In the genomic region with DNA sequence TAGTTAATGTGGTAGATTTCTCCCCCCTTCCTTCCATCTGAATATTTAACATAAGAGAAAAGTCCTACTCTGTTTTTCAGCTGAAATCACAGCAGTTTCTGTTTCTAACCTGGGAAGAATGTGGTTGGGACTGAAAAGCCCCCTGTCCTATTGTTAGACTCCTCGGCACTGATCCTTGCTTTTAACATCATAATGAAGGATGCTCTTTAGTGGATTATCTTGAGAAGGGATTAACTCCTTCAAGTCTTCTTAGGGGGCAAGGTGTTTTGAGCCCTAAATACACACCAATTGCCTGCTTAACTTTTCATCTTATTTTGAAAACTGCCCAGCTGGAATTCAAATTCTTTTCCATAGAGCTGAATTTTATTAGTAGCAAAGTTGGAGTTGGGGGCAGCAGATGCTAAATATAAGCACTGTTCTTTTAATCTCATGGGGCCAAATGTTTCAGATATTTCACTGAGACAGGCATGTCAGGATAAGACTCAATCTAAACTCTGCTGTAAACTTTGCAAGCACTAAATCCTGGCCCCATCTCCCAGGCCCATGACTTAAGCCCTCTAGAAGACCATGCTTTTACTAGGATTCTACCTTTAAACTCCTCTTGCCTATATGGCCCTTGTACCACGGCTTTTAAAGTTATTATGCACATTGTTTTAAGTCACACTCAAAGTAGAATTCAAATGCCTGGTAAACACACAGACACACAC, we compare ENCODE assay signal across 26 cellular contexts.
A peak's percentile ranks its signal among the peaks of the same experiment; 100 is the strongest.
DNase-seq lines count a peak whose midpoint lies in the region; ATAC-seq and TF ChIP-seq lines count a peak whose summit lies in the region.
"Had no signal": no experiment of that assay in that cellular context is flagged by ENCODE, and none has a peak within 500 bp of the region (broad histone marks: within the 10 kb centered on the region; RNA-seq: fewer than 3 reads in every experiment).

No MANE protein-coding gene starts in this region.

- H3K79me2 ChIP-seq in hepatocyte: no peaks in the 10 kb centered on the region

- H3K9me2 ChIP-seq in hepatocyte (replicated peaks; ENCODE audit: insufficient read depth): no peaks in the 10 kb centered on the region

- peak overlapping the region; percentile 12 for H3K4me2 ChIP-seq in hepatocyte

- intact Hi-C loops in upper lobe of right lung (cut with DNase I): no loop called here

- H3K4me3 ChIP-seq in H7 (ENCODE audit: insufficient read depth, low read depth, low read length): no peak overlapping the region
- no peak overlapping the region for H3K4me3 ChIP-seq in hepatocyte
- H3K4me3 ChIP-seq in neuron (ENCODE audit: low read length): no peak overlapping the region
- no peak overlapping the region for H3K4me3 ChIP-seq in upper lobe of right lung
- H3K4me3 ChIP-seq: testis had no signal

- H3K27me3 ChIP-seq in H7 (ENCODE audit: control insufficient read depth, insufficient read depth, low read length) (peaks cover 78% of the 10 kb centered on the region), hepatocyte (no peaks in the 10 kb centered on the region), neuron (ENCODE audit: insufficient read depth, low read length) (no peaks in the 10 kb centered on the region), upper lobe of right lung (no peaks in the 10 kb centered on the region)
- H3K27me3 ChIP-seq: testis had no signal

- peak overlapping the region; percentile 14 for H2AFZ ChIP-seq in hepatocyte
- peak overlapping the region; percentile 93 for H2AFZ ChIP-seq in neuron (ENCODE audit: low read depth, low read length)

- H3K36me3 ChIP-seq in H7 (replicated peaks; ENCODE audit: control insufficient read depth, insufficient read depth, low read length) (no peaks in the 10 kb centered on the region), hepatocyte (replicated peaks; ENCODE audit: insufficient read depth, low read depth) (no peaks in the 10 kb centered on the region), neuron (ENCODE audit: insufficient read depth, low read length) (no peaks in the 10 kb centered on the region), upper lobe of right lung (no peaks in the 10 kb centered on the region)

- TF ChIP-seq CTCF in hepatocyte (IDR thresholded peaks at IDR 0.05; ENCODE audit: poor library complexity): no peak
- TF ChIP-seq CTCF in upper lobe of right lung (IDR thresholded peaks at IDR 0.05): no peak

- peaks cover 8% of the 10 kb centered on the region for H3K4me1 ChIP-seq in hepatocyte (ENCODE audit: insufficient read depth)
- peaks cover 36% of the 10 kb centered on the region for H3K4me1 ChIP-seq in neuron (ENCODE audit: insufficient read depth, low read length)
- no peaks in the 10 kb centered on the region for H3K4me1 ChIP-seq in upper lobe of right lung
- H3K4me1 ChIP-seq: testis had no signal

- H3K9me3 ChIP-seq in hepatocyte (ENCODE audit: low read depth): no peaks in the 10 kb centered on the region
- peaks cover 3% of the 10 kb centered on the region for H3K9me3 ChIP-seq in neuron (ENCODE audit: low read length)
- no peaks in the 10 kb centered on the region for H3K9me3 ChIP-seq in upper lobe of right lung
- H3K9me3 ChIP-seq: testis had no signal

- no peak for ATAC-seq in upper lobe of right lung

- H3K27ac ChIP-seq in hepatocyte: no peak overlapping the region
- no peak overlapping the region for H3K27ac ChIP-seq in upper lobe of right lung
- H3K27ac ChIP-seq: testis had no signal

- DNase-seq in H7 (peak; percentile 67), NCI-H82 treated with DMSO at 0.1 percent for 48 hours (lab: John Stamatoyannopoulos, UW; ENCODE audit: unreplicated experiment) (peak; percentile 94), hepatocyte (ENCODE audit: low spot score) (no peak), islet precursor cell (no peak), T-helper 2 cell (no peak), upper lobe of right lung (no peak), pons (ENCODE audit: low spot score) (no peak)
- DNase-seq: activated CD4-positive, alpha-beta memory T cell treated with anti-CD3 and anti-CD28 coated beads for 36 hours; activated naive CD4-positive, alpha-beta T cell; activated T-cell treated with anti-CD3 and anti-CD28 coated beads, Interleukin-2, amount 50 U/mL, for 1 hour; anterior cingulate cortex; CD4-positive, alpha-beta T cell; central memory CD4-positive, alpha-beta T cell; DMS153; effector CD4-positive, alpha-beta T cell; GF-D8; head of caudate nucleus; Kasumi-1; kidney glomerular epithelial cell; NCI-H1092; NCI-H2081; NCI-H510A; retina; T-helper 1 cell; testis had no signal

- no peaks in the 10 kb centered on the region for H4K20me1 ChIP-seq in hepatocyte (ENCODE audit: insufficient read depth, poor library complexity, severe bottlenecking)

- 35% methylated on average over 2 of the region's 2 CpGs for WGBS in hepatocyte (ENCODE audit: low lambda C conversion rate, missing lambda C conversion rate)

Comparison
In these comparisons a context has a peak if more than half of its experiments do, and no peak if none do; other contexts are left out.
1. DNase-seq: peak in H7 (single experiment) and NCI-H82 treated with DMSO at 0.1 percent for 48 hours (single experiment); none in hepatocyte (single experiment), islet precursor cell (single experiment), T-helper 2 cell (0 of 5), upper lobe of right lung (single experiment) and pons (single experiment).